ENCODE assay signal across 8 cellular contexts in the genomic region with DNA sequence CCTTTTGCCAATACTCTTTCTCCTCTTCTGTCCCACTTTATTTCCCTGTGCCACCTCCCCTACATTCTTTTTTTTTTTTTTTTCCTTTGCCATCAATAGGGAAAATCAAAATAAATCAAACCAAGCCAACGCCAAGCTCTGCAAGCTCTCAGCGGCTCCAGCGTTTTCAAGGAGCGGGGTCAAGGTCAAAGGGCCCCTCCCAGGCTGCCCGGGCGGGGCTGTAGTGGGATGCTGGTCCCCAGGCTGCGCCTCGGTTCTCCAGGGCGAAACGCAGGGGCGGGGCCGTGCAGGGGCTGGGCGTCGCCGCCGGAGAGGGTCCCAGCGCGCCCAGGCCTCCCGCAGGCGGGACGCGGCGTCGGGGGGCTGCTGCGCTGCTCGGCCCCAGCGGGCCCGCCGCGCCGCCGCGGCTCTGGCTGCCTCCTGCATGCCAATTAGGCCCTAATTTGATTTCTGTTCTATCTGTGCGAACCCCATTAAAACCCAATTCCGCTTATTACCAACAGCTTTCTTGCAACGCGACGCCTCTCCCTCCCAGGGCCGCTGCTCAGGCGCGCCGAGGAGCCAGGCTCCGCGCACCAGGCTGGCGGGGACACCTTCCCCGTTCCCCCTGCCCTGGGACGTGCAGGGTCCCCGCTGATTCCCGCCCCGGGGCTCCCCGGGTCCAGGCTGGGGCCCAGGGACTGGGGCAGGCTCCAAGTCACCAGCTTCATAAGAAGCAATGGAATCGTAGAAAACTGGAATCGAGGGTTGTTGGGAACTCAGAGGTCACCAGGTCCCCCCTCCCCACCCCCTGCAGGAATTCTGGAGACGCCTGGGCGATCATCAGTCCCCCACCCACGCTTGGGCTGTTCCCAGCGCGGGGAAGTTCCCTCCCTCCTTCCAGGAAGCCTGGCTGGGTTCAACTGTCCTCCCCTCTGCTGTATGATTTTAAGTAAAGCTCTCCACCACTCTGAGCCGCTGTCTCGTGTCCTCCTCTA. TPM values are rescaled to one million over a fixed set of nuclear protein-coding genes. Genes with fewer than 3 reads are reported as not detected.
DNase-seq lines count a peak whose midpoint lies in the region; ATAC-seq and TF ChIP-seq lines count a peak whose summit lies in the region.

No MANE protein-coding gene starts in this region.

- intact Hi-C loops in left ventricle myocardium inferior (cut with micrococcal nuclease), result no loop called here

- H3K4me3 ChIP-seq in left ventricle myocardium inferior, result peak overlapping the region; percentile 65

- peak; percentile 63 for ATAC-seq in activated CD8-positive, alpha-beta T cell treated with anti-CD3 and anti-CD28 coated beads, Interleukin-2, amount 10 ng/mL, durations not matched to agents 7 days and 5 days

- H3K36me3 Mint-ChIP-seq in activated CD8-positive, alpha-beta T cell treated with anti-CD3 and anti-CD28 coated beads, Interleukin-2, amount 10 ng/mL, durations not matched to agents 7 days and 5 days (ENCODE audit: low read depth), result no peaks in the 10 kb centered on the region

- CTCF ChIA-PET in activated CD8-positive, alpha-beta T cell treated with anti-CD3 and anti-CD28 coated beads, Interleukin-2, amount 10 ng/mL, durations not matched to agents 7 days and 5 days (lab: Charles Lee), result no interaction called here

- peaks cover 22% of the 10 kb centered on the region for H3K27me3 Mint-ChIP-seq in activated CD8-positive, alpha-beta T cell treated with anti-CD3 and anti-CD28 coated beads, Interleukin-2, amount 10 ng/mL, durations not matched to agents 7 days and 5 days (ENCODE audit: low read depth)

- H3K4me1 Mint-ChIP-seq in activated CD8-positive, alpha-beta T cell treated with anti-CD3 and anti-CD28 coated beads, Interleukin-2, amount 10 ng/mL, durations not matched to agents 7 days and 5 days (ENCODE audit: low read depth), result peaks cover 4% of the 10 kb centered on the region

- no peaks in the 10 kb centered on the region for H3K36me3 ChIP-seq in left ventricle myocardium inferior

- no peak overlapping the region for H3K27ac Mint-ChIP-seq in activated CD8-positive, alpha-beta T cell treated with anti-CD3 and anti-CD28 coated beads, Interleukin-2, amount 10 ng/mL, durations not matched to agents 7 days and 5 days

- peak overlapping the region; percentile 82 for H3K27ac ChIP-seq in left ventricle myocardium inferior (replicated peaks)

- peak; percentile 73 for DNase-seq in activated CD8-positive, alpha-beta memory T cell treated with anti-CD3 and anti-CD28 coated beads, Interleukin-2, amount 50 U/mL, for 48 hours
- no peak for DNase-seq in activated CD8-positive, alpha-beta memory T cell treated with anti-CD3 and anti-CD28 coated beads for 24 hours
- DNase-seq in activated CD8-positive, alpha-beta T cell treated with anti-CD3 and anti-CD28 coated beads, Interleukin-2, amount 10 ng/mL, durations not matched to agents 7 days and 5 days, result no peak
- DNase-seq in left ventricle myocardium inferior, result peak; percentile 70
- peak; percentile 83 for DNase-seq in retina
- DNase-seq in foreskin melanocyte, result no peak
- no peak for DNase-seq in medulla oblongata (ENCODE audit: extremely low spot score)
- no peak for DNase-seq in HuH-7.5 (ENCODE audit: low spot score)

- H3K4me3 Mint-ChIP-seq in activated CD8-positive, alpha-beta T cell treated with anti-CD3 and anti-CD28 coated beads, Interleukin-2, amount 10 ng/mL, durations not matched to agents 7 days and 5 days, result no peak overlapping the region

- peaks cover 62% of the 10 kb centered on the region for H3K27me3 ChIP-seq in left ventricle myocardium inferior (ENCODE audit: low read depth)

- POLR2A ChIA-PET in activated CD8-positive, alpha-beta T cell treated with anti-CD3 and anti-CD28 coated beads, Interleukin-2, amount 10 ng/mL, durations not matched to agents 7 days and 5 days (lab: Charles Lee), result no interaction called here

- H3K9me3 Mint-ChIP-seq in activated CD8-positive, alpha-beta T cell treated with anti-CD3 and anti-CD28 coated beads, Interleukin-2, amount 10 ng/mL, durations not matched to agents 7 days and 5 days (ENCODE audit: insufficient read depth), result no peaks in the 10 kb centered on the region

- TF ChIP-seq CTCF in left ventricle myocardium inferior (IDR thresholded peaks at IDR 0.05; ENCODE audit: borderline replicate concordance), result no peak

- H3K4me1 ChIP-seq in left ventricle myocardium inferior, result peaks cover 20% of the 10 kb centered on the region

- H3K9me3 ChIP-seq in left ventricle myocardium inferior (replicated peaks), result no peaks in the 10 kb centered on the region

RNA-seq across cellular contexts. Expression of a gene that starts 50.7 kb away (rescaled TPM):
- 1 to 10 TPM; 1.3 to 1.7 TPM for total RNA-seq in activated CD8-positive, alpha-beta T cell treated with anti-CD3 and anti-CD28 coated beads, Interleukin-2, amount 10 ng/mL, durations not matched to agents 7 days and 5 days
- 2.9 TPM for total RNA-seq in left ventricle myocardium inferior

Comparison
In these comparisons a context has a peak if more than half of its experiments do, and no peak if none do; other contexts are left out.
1. DNase-seq: peak in activated CD8-positive, alpha-beta memory T cell treated with anti-CD3 and anti-CD28 coated beads, Interleukin-2, amount 50 U/mL, for 48 hours (single experiment), left ventricle myocardium inferior (single experiment) and retina (single experiment); none in activated CD8-positive, alpha-beta memory T cell treated with anti-CD3 and anti-CD28 coated beads for 24 hours (single experiment), activated CD8-positive, alpha-beta T cell treated with anti-CD3 and anti-CD28 coated beads, Interleukin-2, amount 10 ng/mL, durations not matched to agents 7 days and 5 days (single experiment), foreskin melanocyte (single experiment), medulla oblongata (single experiment) and HuH-7.5 (single experiment).